In the genomic region with DNA sequence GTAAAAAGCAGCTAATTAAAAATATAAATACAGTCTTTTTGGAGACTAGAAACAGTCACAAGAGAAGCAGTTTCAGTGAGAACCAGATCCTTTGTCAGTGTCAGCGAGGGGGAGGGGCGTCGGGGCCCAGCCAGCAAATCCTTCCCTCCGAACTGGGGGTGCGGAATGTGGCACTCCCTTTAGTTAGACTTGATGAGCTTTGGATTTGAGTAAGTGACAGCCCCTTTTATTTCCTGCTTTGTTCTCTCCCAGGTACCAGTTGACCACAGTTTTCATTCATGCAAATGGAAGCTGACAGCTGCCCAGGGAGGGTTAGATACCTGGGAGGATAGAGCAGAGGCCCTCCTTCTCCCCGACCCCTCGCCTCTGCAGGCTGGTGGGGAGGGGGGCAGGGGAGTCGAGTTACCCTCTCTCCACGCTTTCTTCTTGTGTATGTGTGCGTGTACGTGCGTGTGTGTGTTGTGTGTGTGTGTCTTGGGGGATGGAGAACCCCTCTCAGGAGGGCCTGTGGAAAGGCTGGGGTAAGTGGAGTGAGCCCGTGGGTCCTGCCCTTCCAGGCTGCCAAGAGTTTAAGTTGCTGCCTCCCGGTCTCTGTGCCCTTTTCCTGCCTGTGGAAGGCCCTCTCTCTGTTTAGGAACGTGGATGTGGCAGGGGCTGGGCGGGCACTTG, we compare ENCODE assay signal across 1 cellular context.
TF ChIP-seq lines count a peak whose summit lies in the region.

No MANE protein-coding gene starts in this region.

TF ChIP-seq in GM12878, 131 proteins besides CTCF, POLR2A, EP300 and RAD21:
- TF ChIP-seq ESRRA (IDR thresholded peaks at IDR 0.05; ENCODE audit: low read length) (no peak), TCF3 (IDR thresholded peaks at IDR 0.05; ENCODE audit: borderline replicate concordance, insufficient read depth, low read depth, low read length) (no peak), HCFC1 (IDR thresholded peaks at IDR 0.05; ENCODE audit: low read length) (no peak), EED (IDR thresholded peaks at IDR 0.05; ENCODE audit: low read depth) (0 out of 2 replicates have a peak, but pooled peaks have one; percentile 23), ZNF24 (IDR thresholded peaks at IDR 0.05) (no peak), FOXK2 (IDR thresholded peaks at IDR 0.05) (no peak), FOS (IDR thresholded peaks at IDR 0.05; ENCODE audit: borderline replicate concordance, extremely low read depth, insufficient read length) (no peak), STAT3 (IDR thresholded peaks at IDR 0.05; ENCODE audit: low read depth, low read length) (no peak), YBX1 (IDR thresholded peaks at IDR 0.05) (no peak), RUNX3 (IDR thresholded peaks at IDR 0.05; ENCODE audit: low read length) (peak; percentile 82), JUNB (IDR thresholded peaks at IDR 0.05) (peak; percentile 17; the same call in 1 of the 2 replicates), FOXM1 (IDR thresholded peaks at IDR 0.05; ENCODE audit: low read depth, low read length) (0 out of 2 replicates have a peak, but pooled peaks have one; percentile 16), CBFB (IDR thresholded peaks at IDR 0.05; ENCODE audit: low read depth) (0 out of 2 replicates have a peak, but pooled peaks have one; percentile 17)
- TF ChIP-seq, protein P1, sequence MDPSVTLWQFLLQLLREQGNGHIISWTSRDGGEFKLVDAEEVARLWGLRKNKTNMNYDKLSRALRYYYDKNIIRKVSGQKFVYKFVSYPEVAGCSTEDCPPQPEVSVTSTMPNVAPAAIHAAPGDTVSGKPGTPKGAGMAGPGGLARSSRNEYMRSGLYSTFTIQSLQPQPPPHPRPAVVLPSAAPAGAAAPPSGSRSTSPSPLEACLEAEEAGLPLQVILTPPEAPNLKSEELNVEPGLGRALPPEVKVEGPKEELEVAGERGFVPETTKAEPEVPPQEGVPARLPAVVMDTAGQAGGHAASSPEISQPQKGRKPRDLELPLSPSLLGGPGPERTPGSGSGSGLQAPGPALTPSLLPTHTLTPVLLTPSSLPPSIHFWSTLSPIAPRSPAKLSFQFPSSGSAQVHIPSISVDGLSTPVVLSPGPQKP (IDR thresholded peaks at IDR 0.05; ENCODE audit: low read depth, low read length): no peak
TF ChIP-seq in GM12878: peak in this region for 5.
